In genomic region chr1:214581785-214582184, GRCh38 we compare ENCODE assay signal across 12 cellular contexts. TPM values are rescaled to one million over a fixed set of nuclear protein-coding genes. Genes with fewer than 3 reads are reported as not detected.
DNase-seq lines count a peak whose midpoint lies in the region; ATAC-seq, FAIRE-seq and TF ChIP-seq lines count a peak whose summit lies in the region.
"Had no signal": no experiment of that assay in that cellular context is flagged by ENCODE, and none has a peak within 500 bp of the region (broad histone marks: within the 10 kb centered on the region; RNA-seq: fewer than 3 reads in every experiment).

No MANE protein-coding gene starts in this region.

- no peaks in the 10 kb centered on the region for H3K36me3 Mint-ChIP-seq in CD14-positive monocyte
- H3K36me3 Mint-ChIP-seq: activated naive CD4-positive, alpha-beta T cell treated with anti-CD3 and anti-CD28 coated beads, Interleukin-2, amount 50 U/mL, for 24 hours; CD4-positive, alpha-beta memory T cell had no signal

- FAIRE-seq in A549 (lab: Jason Lieb, UNC) (peak; percentile 65), small intestine (lab: Jason Lieb, UNC) (no peak)

- no peak overlapping the region for H3K4me3 Mint-ChIP-seq in CD14-positive monocyte
- H3K4me3 Mint-ChIP-seq: activated naive CD4-positive, alpha-beta T cell treated with anti-CD3 and anti-CD28 coated beads, Interleukin-2, amount 50 U/mL, for 24 hours; CD4-positive, alpha-beta memory T cell had no signal

- peaks cover 2 to 7% (median 4%) of the 10 kb centered on the region in 3 donors for H3K27me3 Mint-ChIP-seq in CD14-positive monocyte (ENCODE audit: low read depth in 3 of 3)

- peak overlapping the region; percentile 57 for H3K4me2 ChIP-seq in A549

- TF ChIP-seq CTCF in A549 (IDR thresholded peaks at IDR 0.05) (no peak), fibroblast of the aortic adventitia (IDR thresholded peaks at IDR 0.05; ENCODE audit: insufficient read depth, low read length) (no peak), CD14-positive monocyte (IDR thresholded peaks at IDR 0.05) (no peak)

- H3K27ac Mint-ChIP-seq in CD14-positive monocyte, result no peak overlapping the region
- H3K27ac Mint-ChIP-seq: activated naive CD4-positive, alpha-beta T cell treated with anti-CD3 and anti-CD28 coated beads, Interleukin-2, amount 50 U/mL, for 24 hours; CD4-positive, alpha-beta memory T cell had no signal

- peak; percentile 20; a peak in 1 of 5 replicates for TF ChIP-seq RAD21 in A549 (conservative IDR thresholded peaks at IDR 0.05 in 1 of 2, IDR thresholded peaks at IDR 0.05 in 1 of 2)

- DNase-seq in A549 (ENCODE audit: low read depth in 1 of 2, low spot score in 1 of 2), result peak; percentile 47 to 48
- DNase-seq in H4 (ENCODE audit: low spot score), result peak; percentile 78
- DNase-seq in SW 1271 (lab: John Stamatoyannopoulos, UW), result peak; percentile 77 to 81
- DNase-seq in fibroblast of the aortic adventitia (ENCODE audit: low read depth), result peak; percentile 70
- no peak for DNase-seq in small intestine
- DNase-seq in CD14-positive monocyte (ENCODE audit: low spot score), result no peak
- no peak for DNase-seq in activated effector memory CD4-positive, alpha-beta T cell treated with Interleukin-2 at 50 U/mL for 16 hours
- DNase-seq: CD4-positive, alpha-beta memory T cell; GOT3; midbrain had no signal

- ATAC-seq in A549, result peak; percentile 72 to 75
- no peak for ATAC-seq in HG02852 (IDR thresholded peaks at IDR 0.05; ENCODE audit: unreplicated experiment)

- peaks cover 6% of the 10 kb centered on the region for H3K9me3 ChIP-seq in A549
- no peaks in the 10 kb centered on the region for H3K9me3 ChIP-seq in small intestine (ENCODE audit: control insufficient read depth, low read depth)

- H3K4me1 Mint-ChIP-seq in CD14-positive monocyte, result no peaks in the 10 kb centered on the region
- H3K4me1 Mint-ChIP-seq: activated naive CD4-positive, alpha-beta T cell treated with anti-CD3 and anti-CD28 coated beads, Interleukin-2, amount 50 U/mL, for 24 hours; CD4-positive, alpha-beta memory T cell had no signal

- no peak for TF ChIP-seq EP300 in A549 (IDR thresholded peaks at IDR 0.05)

- POLR2A ChIA-PET in A549 (lab: Yijun Ruan, JAX), result interaction anchor here (0.8 to 2.7 kb wide), 3 partner anchors 30 to 985 kb away, joined by 3 to 14 read pairs (median 3); partner anchors contain the start of genes KCTD3 and PTPN14

- no peak for TF ChIP-seq POLR2A in A549 (IDR thresholded peaks at IDR 0.05; ENCODE audit: low read length)

- H3K9me3 Mint-ChIP-seq in CD14-positive monocyte, result peaks cover 0 to 14% (median 7%) of the 10 kb centered on the region in 7 donors
- H3K9me3 Mint-ChIP-seq: activated naive CD4-positive, alpha-beta T cell treated with anti-CD3 and anti-CD28 coated beads, Interleukin-2, amount 50 U/mL, for 24 hours had no signal

- no peaks in the 10 kb centered on the region for H3K36me3 ChIP-seq in small intestine (ENCODE audit: control insufficient read depth in 2 of 2, insufficient read depth in 2 of 2, low read length in 2 of 2)

- no peak overlapping the region for H3K4me3 ChIP-seq in A549
- no peak overlapping the region for H3K4me3 ChIP-seq in fibroblast of the aortic adventitia (ENCODE audit: low read depth, low read length)
- no peak overlapping the region for H3K4me3 ChIP-seq in small intestine (ENCODE audit: low read depth in 1 of 2, low read length in 2 of 2)

- H3K4me1 ChIP-seq in A549 (peaks cover 38% of the 10 kb centered on the region), small intestine (ENCODE audit: control insufficient read depth in 2 of 2, insufficient read depth in 1 of 2, low read depth in 1 of 2, low read length in 1 of 2) (no peaks in the 10 kb centered on the region)

- peak overlapping the region; percentile 37 to 64; a peak in 5 of 6 replicates for H3K27ac ChIP-seq in A549
- H3K27ac ChIP-seq in small intestine (ENCODE audit: low read depth in 1 of 2, low read length in 1 of 2), result no peak overlapping the region

- CTCF ChIA-PET in A549 (lab: Yijun Ruan, JAX), result interaction anchor here (0.5 to 26.0 kb wide), 7 partner anchors 9 to 265 kb away, joined by 3 to 515 read pairs (median 64); partner anchors contain the start of gene PTPN14

- no peaks in the 10 kb centered on the region for H3K27me3 ChIP-seq in small intestine (ENCODE audit: control insufficient read depth in 2 of 2, insufficient read depth in 2 of 2, low read length in 2 of 2)

- WGBS in A549 (ENCODE audit: missing lambda C conversion rate), result 5% methylated on average over 2 of the region's 2 CpGs
- WGBS in small intestine, 3 donors, result 45 to 49% (median 48%) methylated on average over 2 of the region's 2 CpGs

- intact Hi-C loops in CD14-positive monocyte (cut with micrococcal nuclease), result no loop called here

TF ChIP-seq in A549, 52 proteins besides CTCF, POLR2A, EP300 and RAD21:
- TF ChIP-seq, protein P1, sequence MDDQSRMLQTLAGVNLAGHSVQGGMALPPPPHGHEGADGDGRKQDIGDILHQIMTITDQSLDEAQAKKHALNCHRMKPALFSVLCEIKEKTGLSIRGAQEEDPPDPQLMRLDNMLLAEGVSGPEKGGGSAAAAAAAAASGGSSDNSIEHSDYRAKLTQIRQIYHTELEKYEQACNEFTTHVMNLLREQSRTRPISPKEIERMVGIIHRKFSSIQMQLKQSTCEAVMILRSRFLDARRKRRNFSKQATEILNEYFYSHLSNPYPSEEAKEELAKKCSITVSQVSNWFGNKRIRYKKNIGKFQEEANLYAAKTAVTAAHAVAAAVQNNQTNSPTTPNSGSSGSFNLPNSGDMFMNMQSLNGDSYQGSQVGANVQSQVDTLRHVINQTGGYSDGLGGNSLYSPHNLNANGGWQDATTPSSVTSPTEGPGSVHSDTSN (IDR thresholded peaks at IDR 0.05), result 0 out of 2 replicates have a peak, but pooled peaks have one; percentile 44
- TF ChIP-seq, protein P2, sequence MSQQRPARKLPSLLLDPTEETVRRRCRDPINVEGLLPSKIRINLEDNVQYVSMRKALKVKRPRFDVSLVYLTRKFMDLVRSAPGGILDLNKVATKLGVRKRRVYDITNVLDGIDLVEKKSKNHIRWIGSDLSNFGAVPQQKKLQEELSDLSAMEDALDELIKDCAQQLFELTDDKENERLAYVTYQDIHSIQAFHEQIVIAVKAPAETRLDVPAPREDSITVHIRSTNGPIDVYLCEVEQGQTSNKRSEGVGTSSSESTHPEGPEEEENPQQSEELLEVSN (IDR thresholded peaks at IDR 0.05; ENCODE audit: borderline replicate concordance, low read depth), result 0 out of 2 replicates have a peak, but pooled peaks have one; percentile 37
- TF ChIP-seq MAX (IDR thresholded peaks at IDR 0.05), result peak; percentile 85
- TF ChIP-seq HDAC2 (IDR thresholded peaks at IDR 0.05), result no peak
- no peak for TF ChIP-seq NPAS2 (CRISPR knock-in tag; IDR thresholded peaks at IDR 0.05; ENCODE audit: borderline replicate concordance)
- no peak for TF ChIP-seq KDM1A (IDR thresholded peaks at IDR 0.05; ENCODE audit: low read depth)
- no peak for TF ChIP-seq KDM5A (IDR thresholded peaks at IDR 0.05)
- TF ChIP-seq GATA3 (IDR thresholded peaks at IDR 0.05; ENCODE audit: borderline replicate concordance), result peak; percentile 43; the same call in 1 of the 2 replicates
- TF ChIP-seq FOSL2 (IDR thresholded peaks at IDR 0.05), result peak; percentile 39; the same call in 1 of the 2 replicates
- peak; percentile 43 for TF ChIP-seq FOSL2 (CRISPR knock-in tag; IDR thresholded peaks at IDR 0.05)
- no peak for TF ChIP-seq HOXA7 (CRISPR knock-in tag; IDR thresholded peaks at IDR 0.05)
- TF ChIP-seq NR3C1 (IDR thresholded peaks at IDR 0.05), result no peak
- no peak for TF ChIP-seq ATOH8 (CRISPR knock-in tag; IDR thresholded peaks at IDR 0.05; ENCODE audit: low read depth)
- TF ChIP-seq JUNB (IDR thresholded peaks at IDR 0.05), result peak; percentile 62

RNA-seq across cellular contexts. Expression of gene CENPF, which starts 21.2 kb away (rescaled TPM):
- 57.7 and 70.6 TPM in 2 replicates for polyA plus RNA-seq in A549 (2011; rRNA removed)
- 12.9 and 14.1 TPM in 2 replicates for polyA plus RNA-seq in A549 (2012; cell fraction: cytosol; rRNA removed)
- 23.3 and 27.1 TPM in 2 replicates for polyA plus RNA-seq in A549 (2012; cell fraction: nucleus; rRNA removed)
- polyA plus RNA-seq in A549 (2017; fragmentation: RNase III; extraction: RNeasy Plus Mini Kit Qiagen cat#74134 plus additional on column Dnase treatment), result 53.0 to 56.0 TPM (median 53.5 TPM) in 3 replicates
- 22.2 and 23.0 TPM in 2 replicates for polyA minus RNA-seq in A549 (2011; rRNA and poly(A)+ RNA removed)
- 37.8 and 65.5 TPM in 2 replicates for total RNA-seq in H4 (2014; rRNA removed; shearing (Covaris generic))
- 7.5 and 42.1 TPM in 2 replicates for total RNA-seq in fibroblast of the aortic adventitia (ENCODE audit: low replicate concordance)
- 10 to 100 TPM in 1 of 3 donors, 1 to 10 TPM in 1, under 1 TPM in 1; under 0.01 to 27.5 (median 1.3) TPM for polyA plus RNA-seq in small intestine
- polyA plus RNA-seq in CD14-positive monocyte, result under 1 TPM in 1 of 2 donors, not detected in 1; 0.29 TPM

RNA-seq across cellular contexts. Expression of gene PTPN14, which starts 30.4 kb away (rescaled TPM):
- polyA plus RNA-seq in A549 (2011; rRNA removed) (9.9 and 10.0 TPM in 2 replicates), A549 (2017; fragmentation: RNase III; extraction: RNeasy Plus Mini Kit Qiagen cat#74134 plus additional on column Dnase treatment) (9.2 to 13.0 TPM (median 10.3 TPM) in 3 replicates), small intestine (1 to 10 TPM in 1 of 3 donors, under 1 TPM in 2; 0.45 to 5.8 (median 0.54) TPM), CD14-positive monocyte (under 1 TPM; 0.01 TPM)
- 5.7 and 7.5 TPM in 2 replicates for polyA plus RNA-seq in A549 (2012; cell fraction: cytosol; rRNA removed)
- polyA plus RNA-seq in A549 (2012; cell fraction: nucleus; rRNA removed), result 9.2 and 11.5 TPM in 2 replicates
- 30.7 and 38.9 TPM in 2 replicates for polyA minus RNA-seq in A549 (2011; rRNA and poly(A)+ RNA removed)
- total RNA-seq in H4 (2014; rRNA removed; shearing (Covaris generic)), result 6.2 and 7.5 TPM in 2 replicates
- 21.9 and 46.6 TPM in 2 replicates for total RNA-seq in fibroblast of the aortic adventitia (ENCODE audit: low replicate concordance)

Comparison
In these comparisons a context has a peak if more than half of its experiments do, and no peak if none do; other contexts are left out.
1. DNase-seq: peak in A549 (2 of 2), H4 (single experiment), SW 1271 (2 of 2) and fibroblast of the aortic adventitia (single experiment); none in small intestine (single experiment), CD14-positive monocyte (single experiment) and activated effector memory CD4-positive, alpha-beta T cell treated with Interleukin-2 at 50 U/mL for 16 hours (single experiment).
2. H3K27ac ChIP-seq: peak in A549 (2 of 2); none in small intestine (0 of 2).